Comparison of ENCODE assay signal across 9 cellular contexts in genomic region chr11:8006349-8006977, GRCh38. TPM values are rescaled to one million over a fixed set of nuclear protein-coding genes. Genes with fewer than 3 reads are reported as not detected.
A peak's percentile ranks its signal among the peaks of the same experiment; 100 is the strongest.
DNase-seq lines count a peak whose midpoint lies in the region; ATAC-seq and TF ChIP-seq lines count a peak whose summit lies in the region.
"Had no signal": no experiment of that assay in that cellular context is flagged by ENCODE, and none has a peak within 500 bp of the region (broad histone marks: within the 10 kb centered on the region; RNA-seq: fewer than 3 reads in every experiment).

No MANE protein-coding gene starts in this region.

- no peaks in the 10 kb centered on the region for H3K36me3 Mint-ChIP-seq in CD4-positive, alpha-beta memory T cell
- H3K36me3 Mint-ChIP-seq in neural crest cell (ENCODE audit: low read depth) = no peaks in the 10 kb centered on the region

- CTCF ChIA-PET in CD4-positive, alpha-beta memory T cell (lab: Charles Lee; ENCODE audit: partially characterized antibody) = interaction anchor here (0.7 to 10.3 kb wide), 21 partner anchors 11 to 122 kb away, joined by 3 to 230 read pairs (median 5); partner anchors contain the start of gene EIF3F

- H3K4me3 Mint-ChIP-seq in CD4-positive, alpha-beta memory T cell = no peak overlapping the region
- no peak overlapping the region for H3K4me3 Mint-ChIP-seq in neural crest cell

- H3K27me3 Mint-ChIP-seq in CD4-positive, alpha-beta memory T cell = peaks cover 0 to 4% of the 10 kb centered on the region in 2 donors
- H3K27me3 Mint-ChIP-seq in neural crest cell (ENCODE audit: low read depth) = peaks cover 13% of the 10 kb centered on the region

- H3K9me3 ChIP-seq in CD4-positive, alpha-beta memory T cell (ENCODE audit: control insufficient read depth in 1 of 2, low read length in 2 of 2) = no peaks in the 10 kb centered on the region

- TF ChIP-seq CTCF in fibroblast of pulmonary artery (IDR thresholded peaks at IDR 0.05; ENCODE audit: low read length, missing control alignments) (peak; percentile 97), neural crest cell (conservative IDR thresholded peaks at IDR 0.05) (peak; percentile 90)

- H3K4me3 ChIP-seq in CD4-positive, alpha-beta memory T cell (ENCODE audit: low read length in 2 of 2) = no peak overlapping the region
- H3K4me3 ChIP-seq in fibroblast of pulmonary artery (replicated peaks; ENCODE audit: low read depth, low read length) = no peak overlapping the region

- POLR2A ChIA-PET in CD4-positive, alpha-beta memory T cell (lab: Charles Lee; ENCODE audit: partially characterized antibody) = interaction anchor here (0.6 to 0.9 kb wide), 2 partner anchors 90 to 93 kb away, joined by 3 read pairs; no protein-coding TSS in a partner anchor

- no peaks in the 10 kb centered on the region for H3K36me3 ChIP-seq in CD4-positive, alpha-beta memory T cell (ENCODE audit: insufficient read depth, low read length)

- peak; percentile 45 to 60 (median 50) for DNase-seq in CD4-positive, alpha-beta memory T cell
- peak; percentile 48 for DNase-seq in GM19238 (ENCODE audit: insufficient read length, low spot score)
- DNase-seq in NCI-H526 treated with DMSO at 0.1 percent for 48 hours (lab: John Stamatoyannopoulos, UW) = peak; percentile 28
- peak; percentile 29 for DNase-seq in activated T-cell treated with anti-CD3 and anti-CD28 coated beads for 4 hours
- DNase-seq in fibroblast of pulmonary artery (ENCODE audit: low read depth) = peak; percentile 78
- DNase-seq in neural crest cell (ENCODE audit: low read depth, low spot score) = peak; percentile 56
- no peak for DNase-seq in GOT3 (lab: John Stamatoyannopoulos, UW)

- H3K9me3 Mint-ChIP-seq in CD4-positive, alpha-beta memory T cell = no peaks in the 10 kb centered on the region
- H3K9me3 Mint-ChIP-seq in neural crest cell = no peaks in the 10 kb centered on the region

- H3K27ac Mint-ChIP-seq in CD4-positive, alpha-beta memory T cell = peak overlapping the region in 2 of 7 donors; percentile 7 to 39
- no peak overlapping the region for H3K27ac Mint-ChIP-seq in neural crest cell (ENCODE audit: unreplicated experiment)

- H3K4me1 ChIP-seq in CD4-positive, alpha-beta memory T cell (ENCODE audit: insufficient read depth, low read length) = no peaks in the 10 kb centered on the region

- peak; percentile 62 for ATAC-seq in HG03378 (IDR thresholded peaks at IDR 0.05; ENCODE audit: unreplicated experiment)

- intact Hi-C loops in CD4-positive, alpha-beta memory T cell (cut with micrococcal nuclease) = loop anchor here (1.0 to 5.0 kb wide), 3 partner anchors 64 to 256 kb away; partner anchors contain the start of gene LMO1

- no peaks in the 10 kb centered on the region for H3K27me3 ChIP-seq in CD4-positive, alpha-beta memory T cell (ENCODE audit: insufficient read depth, low read length)

- H3K4me1 Mint-ChIP-seq in CD4-positive, alpha-beta memory T cell = no peaks in the 10 kb centered on the region
- H3K4me1 Mint-ChIP-seq in neural crest cell = no peaks in the 10 kb centered on the region

- H3K27ac ChIP-seq in CD4-positive, alpha-beta memory T cell (ENCODE audit: low read depth, low read length) = no peak overlapping the region

RNA-seq across cellular contexts. Expression of gene EIF3F, which starts 19.3 kb away (rescaled TPM):
- total RNA-seq in CD4-positive, alpha-beta memory T cell = 100 to 1,000 TPM; 317 to 330 TPM
- polyA plus RNA-seq in CD4-positive, alpha-beta memory T cell = 100 to 1,000 TPM; 390 to 441 TPM
- 317 and 324 TPM in 2 replicates for total RNA-seq in neural crest cell

RNA-seq across cellular contexts. Expression of gene NLRP10, which starts 41.2 kb away (rescaled TPM):
- not detected for total RNA-seq in CD4-positive, alpha-beta memory T cell
- not detected for polyA plus RNA-seq in CD4-positive, alpha-beta memory T cell
- total RNA-seq in neural crest cell = not detected in 2 replicates
- total RNA-seq: T-helper 2 cell treated with Interferon-gamma antibody and Interleukin-4, amounts not matched to agents 100 ng/mL and 5 ng/mL, for 36 hours had no signal
